Comparison of ENCODE assay signal across 1 cellular context in the genomic region with DNA sequence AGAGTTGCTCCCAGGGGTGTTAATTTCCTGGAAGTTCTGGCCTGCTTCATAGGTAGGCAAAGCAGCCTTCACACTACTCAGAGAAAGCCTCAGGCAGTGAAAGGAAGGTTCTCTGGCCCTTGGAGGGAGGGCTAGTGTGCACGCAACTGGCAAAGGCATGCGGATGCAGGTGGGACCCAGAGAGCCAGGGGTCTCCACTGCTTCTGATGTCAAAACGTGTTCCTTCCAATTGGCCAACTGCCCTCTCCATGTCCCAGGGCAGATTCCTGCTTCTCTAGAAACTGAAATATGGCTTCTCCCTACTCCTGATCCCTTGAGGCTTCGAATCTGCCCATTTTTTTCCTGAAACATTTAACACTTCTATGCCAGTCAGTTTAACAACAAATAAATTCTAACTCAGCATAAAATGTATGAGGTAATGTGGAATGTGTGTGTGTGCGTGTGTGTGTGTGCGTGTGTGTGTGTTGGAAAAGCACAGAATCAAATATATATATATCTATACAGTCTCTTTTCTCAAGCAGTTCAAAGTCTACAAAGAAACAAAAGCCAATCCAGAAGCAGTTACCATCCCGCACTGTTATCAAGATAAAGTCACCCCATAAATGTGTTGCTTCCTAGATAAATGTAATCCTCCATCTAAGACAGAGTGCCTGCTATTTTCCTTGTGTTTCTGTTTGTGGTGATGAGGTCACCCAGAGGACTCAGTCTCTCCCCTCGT.
TF ChIP-seq lines count a peak whose summit lies in the region.

No MANE protein-coding gene starts in this region.

TF ChIP-seq in GM23338, 12 proteins besides CTCF, POLR2A, EP300 and RAD21 (continued from another document):
- TF ChIP-seq, protein P1, sequence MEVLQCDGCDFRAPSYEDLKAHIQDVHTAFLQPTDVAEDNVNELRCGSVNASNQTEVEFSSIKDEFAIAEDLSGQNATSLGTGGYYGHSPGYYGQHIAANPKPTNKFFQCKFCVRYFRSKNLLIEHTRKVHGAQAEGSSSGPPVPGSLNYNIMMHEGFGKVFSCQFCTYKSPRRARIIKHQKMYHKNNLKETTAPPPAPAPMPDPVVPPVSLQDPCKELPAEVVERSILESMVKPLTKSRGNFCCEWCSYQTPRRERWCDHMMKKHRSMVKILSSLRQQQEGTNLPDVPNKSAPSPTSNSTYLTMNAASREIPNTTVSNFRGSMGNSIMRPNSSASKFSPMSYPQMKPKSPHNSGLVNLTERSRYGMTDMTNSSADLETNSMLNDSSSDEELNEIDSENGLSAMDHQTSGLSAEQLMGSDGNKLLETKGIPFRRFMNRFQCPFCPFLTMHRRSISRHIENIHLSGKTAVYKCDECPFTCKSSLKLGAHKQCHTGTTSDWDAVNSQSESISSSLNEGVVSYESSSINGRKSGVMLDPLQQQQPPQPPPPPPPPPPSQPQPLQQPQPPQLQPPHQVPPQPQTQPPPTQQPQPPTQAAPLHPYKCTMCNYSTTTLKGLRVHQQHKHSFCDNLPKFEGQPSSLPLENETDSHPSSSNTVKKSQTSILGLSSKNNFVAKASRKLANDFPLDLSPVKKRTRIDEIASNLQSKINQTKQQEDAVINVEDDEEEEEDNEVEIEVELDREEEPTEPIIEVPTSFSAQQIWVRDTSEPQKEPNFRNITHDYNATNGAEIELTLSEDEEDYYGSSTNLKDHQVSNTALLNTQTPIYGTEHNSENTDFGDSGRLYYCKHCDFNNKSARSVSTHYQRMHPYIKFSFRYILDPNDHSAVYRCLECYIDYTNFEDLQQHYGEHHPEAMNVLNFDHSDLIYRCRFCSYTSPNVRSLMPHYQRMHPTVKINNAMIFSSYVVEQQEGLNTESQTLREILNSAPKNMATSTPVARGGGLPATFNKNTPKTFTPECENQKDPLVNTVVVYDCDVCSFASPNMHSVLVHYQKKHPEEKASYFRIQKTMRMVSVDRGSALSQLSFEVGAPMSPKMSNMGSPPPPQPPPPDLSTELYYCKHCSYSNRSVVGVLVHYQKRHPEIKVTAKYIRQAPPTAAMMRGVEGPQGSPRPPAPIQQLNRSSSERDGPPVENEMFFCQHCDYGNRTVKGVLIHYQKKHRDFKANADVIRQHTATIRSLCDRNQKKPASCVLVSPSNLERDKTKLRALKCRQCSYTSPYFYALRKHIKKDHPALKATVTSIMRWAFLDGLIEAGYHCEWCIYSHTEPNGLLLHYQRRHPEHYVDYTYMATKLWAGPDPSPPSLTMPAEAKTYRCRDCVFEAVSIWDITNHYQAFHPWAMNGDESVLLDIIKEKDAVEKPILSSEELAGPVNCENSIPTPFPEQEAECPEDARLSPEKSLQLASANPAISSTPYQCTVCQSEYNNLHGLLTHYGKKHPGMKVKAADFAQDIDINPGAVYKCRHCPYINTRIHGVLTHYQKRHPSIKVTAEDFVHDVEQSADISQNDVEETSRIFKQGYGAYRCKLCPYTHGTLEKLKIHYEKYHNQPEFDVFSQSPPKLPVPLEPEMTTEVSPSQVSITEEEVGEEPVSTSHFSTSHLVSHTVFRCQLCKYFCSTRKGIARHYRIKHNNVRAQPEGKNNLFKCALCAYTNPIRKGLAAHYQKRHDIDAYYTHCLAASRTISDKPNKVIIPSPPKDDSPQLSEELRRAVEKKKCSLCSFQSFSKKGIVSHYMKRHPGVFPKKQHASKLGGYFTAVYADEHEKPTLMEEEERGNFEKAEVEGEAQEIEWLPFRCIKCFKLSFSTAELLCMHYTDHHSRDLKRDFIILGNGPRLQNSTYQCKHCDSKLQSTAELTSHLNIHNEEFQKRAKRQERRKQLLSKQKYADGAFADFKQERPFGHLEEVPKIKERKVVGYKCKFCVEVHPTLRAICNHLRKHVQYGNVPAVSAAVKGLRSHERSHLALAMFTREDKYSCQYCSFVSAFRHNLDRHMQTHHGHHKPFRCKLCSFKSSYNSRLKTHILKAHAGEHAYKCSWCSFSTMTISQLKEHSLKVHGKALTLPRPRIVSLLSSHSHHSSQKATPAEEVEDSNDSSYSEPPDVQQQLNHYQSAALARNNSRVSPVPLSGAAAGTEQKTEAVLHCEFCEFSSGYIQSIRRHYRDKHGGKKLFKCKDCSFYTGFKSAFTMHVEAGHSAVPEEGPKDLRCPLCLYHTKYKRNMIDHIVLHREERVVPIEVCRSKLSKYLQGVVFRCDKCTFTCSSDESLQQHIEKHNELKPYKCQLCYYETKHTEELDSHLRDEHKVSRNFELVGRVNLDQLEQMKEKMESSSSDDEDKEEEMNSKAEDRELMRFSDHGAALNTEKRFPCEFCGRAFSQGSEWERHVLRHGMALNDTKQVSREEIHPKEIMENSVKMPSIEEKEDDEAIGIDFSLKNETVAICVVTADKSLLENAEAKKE (CRISPR knock-in tag; IDR thresholded peaks at IDR 0.05) = no peak
- TF ChIP-seq CREB1 (CRISPR knock-in tag; IDR thresholded peaks at IDR 0.05; ENCODE audit: low read depth) (no peak), ZNF331 (CRISPR knock-in tag; IDR thresholded peaks at IDR 0.05; ENCODE audit: low read depth) (no peak), ZNF114 (CRISPR knock-in tag; IDR thresholded peaks at IDR 0.05) (no peak)
- TF ChIP-seq, protein P2, sequence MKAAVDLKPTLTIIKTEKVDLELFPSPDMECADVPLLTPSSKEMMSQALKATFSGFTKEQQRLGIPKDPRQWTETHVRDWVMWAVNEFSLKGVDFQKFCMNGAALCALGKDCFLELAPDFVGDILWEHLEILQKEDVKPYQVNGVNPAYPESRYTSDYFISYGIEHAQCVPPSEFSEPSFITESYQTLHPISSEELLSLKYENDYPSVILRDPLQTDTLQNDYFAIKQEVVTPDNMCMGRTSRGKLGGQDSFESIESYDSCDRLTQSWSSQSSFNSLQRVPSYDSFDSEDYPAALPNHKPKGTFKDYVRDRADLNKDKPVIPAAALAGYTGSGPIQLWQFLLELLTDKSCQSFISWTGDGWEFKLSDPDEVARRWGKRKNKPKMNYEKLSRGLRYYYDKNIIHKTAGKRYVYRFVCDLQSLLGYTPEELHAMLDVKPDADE (IDR thresholded peaks at IDR 0.05) = no peak
TF ChIP-seq in GM23338: peak in this region for 0.
